13 cellular contexts compared by ENCODE assay signal in the genomic region with DNA sequence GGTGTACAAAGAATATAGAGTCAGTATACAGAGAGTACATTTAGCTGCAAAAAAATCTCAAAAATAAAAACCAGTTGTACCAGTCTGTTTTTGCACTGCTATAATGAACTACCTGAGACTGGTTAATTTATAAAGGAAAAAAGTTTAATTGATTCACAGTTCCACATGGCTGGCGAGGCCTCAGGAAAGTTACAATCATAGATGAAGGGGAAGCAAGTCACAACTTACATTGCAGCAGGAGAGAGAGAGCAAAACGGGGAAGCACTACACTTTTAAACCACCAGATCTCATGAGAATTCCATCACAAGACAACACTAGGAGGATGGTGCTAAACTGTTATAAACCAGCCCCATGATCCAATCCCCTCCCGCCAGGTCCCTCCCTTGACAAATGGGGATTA.
DNase-seq lines count a peak whose midpoint lies in the region; ATAC-seq and TF ChIP-seq lines count a peak whose summit lies in the region.
"Had no signal": no experiment of that assay in that cellular context is flagged by ENCODE, and none has a peak within 500 bp of the region (broad histone marks: within the 10 kb centered on the region; RNA-seq: fewer than 3 reads in every experiment).

No MANE protein-coding gene starts in this region.

- 89% methylated on average over 1 of the region's 3 CpGs for WGBS in mesenchymal stem cell

- no peak overlapping the region for H2BK15ac ChIP-seq in mesenchymal stem cell (ENCODE audit: low read depth, poor library complexity, severe bottlenecking)

- no peak for TF ChIP-seq POLR2A in NB4 (IDR thresholded peaks at IDR 0.05; ENCODE audit: extremely low read depth, insufficient read length)

- no peaks in the 10 kb centered on the region for H3K79me1 ChIP-seq in mesenchymal stem cell (replicated peaks; ENCODE audit: low read length, poor library complexity, severe bottlenecking)

- H3K9me3 ChIP-seq in mesenchymal stem cell (ENCODE audit: control insufficient read depth, low read length), result no peaks in the 10 kb centered on the region
- H3K9me3 ChIP-seq: HAP-1 had no signal

- intact Hi-C loops in sciatic nerve (cut with DNase I), result no loop called here

- H3K4me2 ChIP-seq in mesenchymal stem cell (ENCODE audit: low read length, poor library complexity, severe bottlenecking), result no peak overlapping the region

- H3K23ac ChIP-seq in mesenchymal stem cell (ENCODE audit: low read length in 2 of 2), result no peak overlapping the region

- peak overlapping the region; percentile 20 for H3K9ac ChIP-seq in mesenchymal stem cell (ENCODE audit: low read length)

- no peaks in the 10 kb centered on the region for H3K4me1 ChIP-seq in mesenchymal stem cell (ENCODE audit: control insufficient read depth, insufficient read depth, low read depth, low read length)
- H3K4me1 ChIP-seq: HAP-1 had no signal

- no peak overlapping the region for H3K27ac ChIP-seq in mesenchymal stem cell (ENCODE audit: low read length, poor library complexity, severe bottlenecking)

- no peak overlapping the region for H3K4me3 ChIP-seq in NB4 (ENCODE audit: low read depth, low read length)
- no peak overlapping the region for H3K4me3 ChIP-seq in epithelial cell of proximal tubule (ENCODE audit: low read depth, low read length)
- H3K4me3 ChIP-seq in mesenchymal stem cell (ENCODE audit: insufficient read depth in 1 of 2, low read depth in 1 of 2, low read length in 2 of 2), result no peak overlapping the region
- H3K4me3 ChIP-seq: HAP-1 had no signal

- no peak overlapping the region for H4K8ac ChIP-seq in mesenchymal stem cell (ENCODE audit: low read length)

- no peak overlapping the region for H3K4ac ChIP-seq in mesenchymal stem cell (ENCODE audit: low read depth in 1 of 2, low read length in 2 of 2)

- no peak for TF ChIP-seq CTCF in NB4 (IDR thresholded peaks at IDR 0.05; ENCODE audit: low read depth, low read length)
- TF ChIP-seq CTCF in epithelial cell of proximal tubule (conservative IDR thresholded peaks at IDR 0.05; ENCODE audit: low read depth, low read length), result peak; percentile 16
- no peak for TF ChIP-seq CTCF in GM13977 (IDR thresholded peaks at IDR 0.05; ENCODE audit: extremely low read depth, insufficient read depth, missing control alignments)

- H3K18ac ChIP-seq in mesenchymal stem cell (ENCODE audit: low read depth in 1 of 2, low read length in 2 of 2), result peak overlapping the region in 1 of 2 experiments; percentile 12

- H2AFZ ChIP-seq in mesenchymal stem cell (ENCODE audit: low read depth, low read length), result no peak overlapping the region

- DNase-seq in NB4 (ENCODE audit: low read depth), result peak; percentile 7
- DNase-seq in epithelial cell of proximal tubule (ENCODE audit: low read depth), result peak; percentile 52
- DNase-seq in mesenchymal stem cell, result no peak
- DNase-seq in sciatic nerve (ENCODE audit: low spot score), result no peak
- DNase-seq in GM13977 (ENCODE audit: low spot score), result no peak
- DNase-seq in activated gamma-delta T cell (lab: John Stamatoyannopoulos, UW), result no peak
- DNase-seq: C1 segment of cervical spinal cord; CD4-positive, alpha-beta T cell; DMS79 treated with DMSO at 0.1 percent for 48 hours; EL had no signal

- no peaks in the 10 kb centered on the region for H3K36me3 ChIP-seq in mesenchymal stem cell (ENCODE audit: control insufficient read depth in 1 of 2, insufficient read depth in 2 of 2, low read depth in 1 of 2, low read length in 2 of 2)
- H3K36me3 ChIP-seq: HAP-1 had no signal

- H2AK5ac ChIP-seq in mesenchymal stem cell (ENCODE audit: low read length, severe bottlenecking), result no peak overlapping the region

- no peaks in the 10 kb centered on the region for H3K27me3 ChIP-seq in mesenchymal stem cell (ENCODE audit: control insufficient read depth in 1 of 2, insufficient read depth in 1 of 2, low read length in 2 of 2)

- no peak overlapping the region for H2BK5ac ChIP-seq in mesenchymal stem cell (ENCODE audit: low read depth, low read length, poor library complexity, severe bottlenecking)

- H2BK12ac ChIP-seq in mesenchymal stem cell (ENCODE audit: low read length in 2 of 2), result peak overlapping the region; percentile 39 to 93

- H3K14ac ChIP-seq in mesenchymal stem cell (ENCODE audit: low read length in 2 of 2), result no peak overlapping the region

- H2BK120ac ChIP-seq in mesenchymal stem cell (ENCODE audit: low read depth, low read length), result no peak overlapping the region

- H4K91ac ChIP-seq in mesenchymal stem cell (ENCODE audit: low read length), result no peak overlapping the region

- ATAC-seq in sciatic nerve (peak; percentile 55), GM19324 (IDR thresholded peaks at IDR 0.05; ENCODE audit: low FRiP score, unreplicated experiment) (no peak)
- ATAC-seq: HepG2 had no signal

- in situ Hi-C loops in GM13977 (cut with MboI; ENCODE audit: low pct_unique_long_range_greater_than_20kb, low sequenced_read_pairs, unreplicated experiment), result no loop called here

Comparison
In these comparisons a context has a peak if more than half of its experiments do, and no peak if none do; other contexts are left out.
1. DNase-seq: peak in NB4 (single experiment) and epithelial cell of proximal tubule (single experiment); none in mesenchymal stem cell (single experiment), sciatic nerve (single experiment), GM13977 (single experiment) and activated gamma-delta T cell (single experiment).